7 cellular contexts compared by ENCODE assay signal in genomic region chr9:90964101-90965020, GRCh38.
A peak's percentile ranks its signal among the peaks of the same experiment; 100 is the strongest.
DNase-seq lines count a peak whose midpoint lies in the region; ATAC-seq, FAIRE-seq and TF ChIP-seq lines count a peak whose summit lies in the region.

No MANE protein-coding gene starts in this region.

- peak overlapping the region; percentile 78 for H3K27ac ChIP-seq in foreskin keratinocyte

- DNase-seq in GM18507 (ENCODE audit: extremely low spot score, insufficient read length, low read depth) (no peak), NCI-H2029 treated with DMSO at 0.1 percent for 48 hours (lab: John Stamatoyannopoulos, UW) (peak; percentile 74), foreskin keratinocyte (no peak), hypothalamus (lab: John Stamatoyannopoulos, UW) (no peak)
- DNase-seq in stimulated activated CD8-positive, alpha-beta memory T cell treated with anti-CD3 and anti-CD28 coated beads, Interleukin-4, amount 100 ng/mL, for 48 hours, result peak; percentile 40

- peak; percentile 83 for FAIRE-seq in GM18507 (lab: Jason Lieb, UNC)

- ATAC-seq in foreskin keratinocyte (no peak), GM18520 (IDR thresholded peaks at IDR 0.05; ENCODE audit: unreplicated experiment) (no peak), HG02571 (IDR thresholded peaks at IDR 0.05; ENCODE audit: unreplicated experiment) (no peak)

- H3K4me1 ChIP-seq in foreskin keratinocyte, result peaks cover 19% of the 10 kb centered on the region

- no peak for TF ChIP-seq CTCF in foreskin keratinocyte (conservative IDR thresholded peaks at IDR 0.05)

- no peaks in the 10 kb centered on the region for H3K27me3 ChIP-seq in foreskin keratinocyte

Comparison
In these comparisons a context has a peak if more than half of its experiments do, and no peak if none do; other contexts are left out.
1. DNase-seq: peak in NCI-H2029 treated with DMSO at 0.1 percent for 48 hours (single experiment) and stimulated activated CD8-positive, alpha-beta memory T cell treated with anti-CD3 and anti-CD28 coated beads, Interleukin-4, amount 100 ng/mL, for 48 hours (single experiment); none in GM18507 (single experiment), foreskin keratinocyte (0 of 2) and hypothalamus (0 of 51).